In genomic region chr11:111230122-111230465, GRCh38 we compare ENCODE assay signal across 9 cellular contexts. TPM values are rescaled to one million over a fixed set of nuclear protein-coding genes. Genes with fewer than 3 reads are reported as not detected.
DNase-seq lines count a peak whose midpoint lies in the region; ATAC-seq and TF ChIP-seq lines count a peak whose summit lies in the region.
"Had no signal": no experiment of that assay in that cellular context is flagged by ENCODE, and none has a peak within 500 bp of the region (broad histone marks: within the 10 kb centered on the region; RNA-seq: fewer than 3 reads in every experiment).

No MANE protein-coding gene starts in this region.

- H3K4me1 ChIP-seq in rectal smooth muscle tissue (ENCODE audit: control insufficient read depth, insufficient read depth, low read length) (peaks cover 2% of the 10 kb centered on the region), ovary (ENCODE audit: insufficient read depth) (peaks cover 1% of the 10 kb centered on the region), endodermal cell (ENCODE audit: control insufficient read depth, insufficient read depth, low read length) (no peaks in the 10 kb centered on the region)

- peak overlapping the region in 3 of 5 experiments; percentile 35 to 71 (median 51) for H3K27ac Mint-ChIP-seq in brain
- no peak overlapping the region for H3K27ac Mint-ChIP-seq in endodermal cell

- H3K9ac ChIP-seq in rectal smooth muscle tissue (ENCODE audit: low read length) (no peak overlapping the region), endodermal cell (ENCODE audit: extremely low read depth, low read length, poor library complexity, severe bottlenecking) (no peak overlapping the region)

- intact Hi-C loops in ovary (cut with DNase I), result loop anchor here in 1 of 4 donors (10.0 kb wide), 1 partner anchor 755 kb away; no protein-coding TSS in a partner anchor

- peak overlapping the region; percentile 73 for H3K4me3 ChIP-seq in rectal smooth muscle tissue (ENCODE audit: low read length)
- H3K4me3 ChIP-seq in ovary, result no peak overlapping the region
- H3K4me3 ChIP-seq in endodermal cell (ENCODE audit: low read length), result no peak overlapping the region

- H3K4me3 Mint-ChIP-seq in brain (peak overlapping the region; percentile 39 to 80 (median 59)), endodermal cell (no peak overlapping the region)

- no peak for TF ChIP-seq EP300 in ovary (IDR thresholded peaks at IDR 0.05)

- DNase-seq in stimulated activated CD4-positive, alpha-beta T cell treated with anti-CD3 and anti-CD28 coated beads, Interleukin-1b, Interleukin-23, amount 100 ng/mL, for 48 hours, result no peak
- DNase-seq in ovary, result no peak
- DNase-seq in endodermal cell, result no peak
- no peak for DNase-seq in NCI-H2227 (lab: John Stamatoyannopoulos, UW; ENCODE audit: unreplicated experiment)

- peaks cover 0 to 9% (median 5%) of the 10 kb centered on the region in 5 experiments for H3K9me3 Mint-ChIP-seq in brain
- H3K9me3 Mint-ChIP-seq in endodermal cell, result peaks cover 8% of the 10 kb centered on the region

- TF ChIP-seq CTCF in brain (conservative IDR thresholded peaks at IDR 0.05), result no peak
- TF ChIP-seq CTCF in ovary (IDR thresholded peaks at IDR 0.05), result no peak
- no peak for TF ChIP-seq CTCF in endodermal cell (conservative IDR thresholded peaks at IDR 0.05)

- H3K4me1 Mint-ChIP-seq in brain (peaks cover 7% of the 10 kb centered on the region), endodermal cell (peaks cover 4% of the 10 kb centered on the region)

- no peak for TF ChIP-seq POLR2A in ovary (IDR thresholded peaks at IDR 0.05)

- no peak overlapping the region for H3K27ac ChIP-seq in rectal smooth muscle tissue (ENCODE audit: low read depth, low read length)
- H3K27ac ChIP-seq in ovary, result no peak overlapping the region
- H3K27ac ChIP-seq in endodermal cell (ENCODE audit: low read depth, low read length), result no peak overlapping the region
- H3K27ac ChIP-seq: epithelial cell of prostate had no signal

- ATAC-seq in GM19351 (IDR thresholded peaks at IDR 0.05; ENCODE audit: unreplicated experiment) (peak; percentile 39), HG03064 (IDR thresholded peaks at IDR 0.05; ENCODE audit: low read depth, unreplicated experiment) (peak; percentile 20)

- H3K9me3 ChIP-seq in ovary (no peaks in the 10 kb centered on the region), endodermal cell (ENCODE audit: control insufficient read depth, low read length) (peaks cover 15% of the 10 kb centered on the region)

- no peaks in the 10 kb centered on the region for H3K36me3 ChIP-seq in rectal smooth muscle tissue (ENCODE audit: control insufficient read depth, insufficient read depth, low read length)
- H3K36me3 ChIP-seq in ovary, result no peaks in the 10 kb centered on the region
- no peaks in the 10 kb centered on the region for H3K36me3 ChIP-seq in endodermal cell (ENCODE audit: control insufficient read depth, insufficient read depth, low read length)

- H3K27me3 ChIP-seq in rectal smooth muscle tissue (ENCODE audit: control insufficient read depth, insufficient read depth, low read length) (no peaks in the 10 kb centered on the region), ovary (no peaks in the 10 kb centered on the region), endodermal cell (ENCODE audit: control insufficient read depth, insufficient read depth, low read length, poor library complexity, severe bottlenecking) (peaks cover 9% of the 10 kb centered on the region)

- H3K36me3 Mint-ChIP-seq in brain (no peaks in the 10 kb centered on the region), endodermal cell (ENCODE audit: low read depth) (no peaks in the 10 kb centered on the region)

- peaks cover 16% of the 10 kb centered on the region for H3K27me3 Mint-ChIP-seq in brain
- peaks cover 12% of the 10 kb centered on the region for H3K27me3 Mint-ChIP-seq in endodermal cell (ENCODE audit: insufficient read depth)

- 45 to 52% (median 45%) methylated on average over 6 of the region's 6 CpGs for WGBS in ovary, 3 donors
- 53 to 60% methylated on average over 6 of the region's 6 CpGs for WGBS in endodermal cell (ENCODE audit: insufficient coverage in 1 of 2, insufficient read length in 1 of 2), 2 experiments

RNA-seq across cellular contexts. Expression of gene POU2AF2, which starts 15.4 kb away (rescaled TPM):
- polyA plus RNA-seq in brain (ENCODE audit: insufficient read depth, low read depth, low replicate concordance), result not detected
- total RNA-seq in ovary, result 1 to 10 TPM in 2 of 7 donors, under 1 TPM in 4, not detected in 1; 0.24 to 1.8 (median 0.34) TPM
- under 1 TPM in 1 of 2 donors, not detected in 1; 0.07 TPM for polyA plus RNA-seq in ovary
- not detected for total RNA-seq in endodermal cell
- polyA plus RNA-seq in endodermal cell (2013, experiment 1 of 2), result not detected
- polyA plus RNA-seq in endodermal cell (2013, experiment 2 of 2), result not detected
